1 cellular context compared by ENCODE assay signal in the genomic region with DNA sequence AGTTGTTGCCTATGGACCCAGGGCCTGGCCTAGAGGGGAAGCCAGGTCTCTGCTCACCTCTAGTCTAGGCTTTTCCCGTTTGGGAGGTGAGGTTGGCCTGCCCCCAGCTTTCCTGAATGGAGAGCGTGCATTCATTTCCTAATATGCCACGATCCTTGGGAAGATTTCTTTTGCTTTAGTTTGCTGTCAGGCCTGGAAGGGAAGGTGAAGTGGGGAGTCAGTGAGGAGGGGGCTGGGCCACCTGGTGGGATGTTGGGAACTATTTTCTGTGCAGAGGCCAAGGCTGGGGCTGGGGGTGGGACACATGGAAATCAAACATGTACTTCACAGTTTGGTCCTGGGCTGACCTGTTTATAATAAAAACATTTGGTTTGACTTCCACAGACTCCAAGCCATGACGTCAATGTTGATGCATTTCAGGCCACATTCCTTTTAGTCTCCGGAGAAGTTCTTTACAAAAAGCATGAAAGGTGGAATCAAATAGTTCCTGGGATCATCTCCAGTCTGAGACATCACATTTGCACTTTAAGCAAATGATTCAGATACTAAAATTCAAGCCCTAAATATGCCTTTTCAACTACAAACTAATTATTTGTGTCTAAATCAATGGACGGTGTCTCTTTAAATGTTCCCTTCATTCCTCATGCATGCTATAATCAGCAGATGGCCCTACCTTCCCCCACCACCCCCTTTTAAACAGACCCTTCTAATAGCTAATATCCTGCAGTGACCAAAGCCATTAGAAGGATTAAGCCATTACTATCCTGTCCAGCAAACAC.
TF ChIP-seq lines count a peak whose summit lies in the region.

No MANE protein-coding gene starts in this region.

TF ChIP-seq in HepG2, 621 proteins besides CTCF, POLR2A, EP300 and RAD21:
- peak; percentile 14; the same call in 1 of the 2 replicates for TF ChIP-seq CREB1 (IDR thresholded peaks at IDR 0.05)
- TF ChIP-seq CREB1 (CRISPR knock-in tag; IDR thresholded peaks at IDR 0.05), result no peak
- TF ChIP-seq SOX5 (CRISPR knock-in tag; IDR thresholded peaks at IDR 0.05; ENCODE audit: borderline replicate concordance), result no peak
- TF ChIP-seq SP140L (CRISPR knock-in tag; IDR thresholded peaks at IDR 0.05; ENCODE audit: borderline replicate concordance), result no peak
- TF ChIP-seq ATF7 (IDR thresholded peaks at IDR 0.05), result peak; percentile 27; the same call in 1 of the 2 replicates
- no peak for TF ChIP-seq ATF7 (CRISPR knock-in tag; IDR thresholded peaks at IDR 0.05)
- no peak for TF ChIP-seq SIX4 (CRISPR knock-in tag; IDR thresholded peaks at IDR 0.05)
- TF ChIP-seq ZNF644 (CRISPR knock-in tag; IDR thresholded peaks at IDR 0.05; ENCODE audit: low read depth), result no peak
- TF ChIP-seq, protein P1, sequence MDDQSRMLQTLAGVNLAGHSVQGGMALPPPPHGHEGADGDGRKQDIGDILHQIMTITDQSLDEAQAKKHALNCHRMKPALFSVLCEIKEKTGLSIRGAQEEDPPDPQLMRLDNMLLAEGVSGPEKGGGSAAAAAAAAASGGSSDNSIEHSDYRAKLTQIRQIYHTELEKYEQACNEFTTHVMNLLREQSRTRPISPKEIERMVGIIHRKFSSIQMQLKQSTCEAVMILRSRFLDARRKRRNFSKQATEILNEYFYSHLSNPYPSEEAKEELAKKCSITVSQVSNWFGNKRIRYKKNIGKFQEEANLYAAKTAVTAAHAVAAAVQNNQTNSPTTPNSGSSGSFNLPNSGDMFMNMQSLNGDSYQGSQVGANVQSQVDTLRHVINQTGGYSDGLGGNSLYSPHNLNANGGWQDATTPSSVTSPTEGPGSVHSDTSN (CRISPR knock-in tag; IDR thresholded peaks at IDR 0.05; ENCODE audit: borderline replicate concordance), result no peak
- TF ChIP-seq, protein P2, sequence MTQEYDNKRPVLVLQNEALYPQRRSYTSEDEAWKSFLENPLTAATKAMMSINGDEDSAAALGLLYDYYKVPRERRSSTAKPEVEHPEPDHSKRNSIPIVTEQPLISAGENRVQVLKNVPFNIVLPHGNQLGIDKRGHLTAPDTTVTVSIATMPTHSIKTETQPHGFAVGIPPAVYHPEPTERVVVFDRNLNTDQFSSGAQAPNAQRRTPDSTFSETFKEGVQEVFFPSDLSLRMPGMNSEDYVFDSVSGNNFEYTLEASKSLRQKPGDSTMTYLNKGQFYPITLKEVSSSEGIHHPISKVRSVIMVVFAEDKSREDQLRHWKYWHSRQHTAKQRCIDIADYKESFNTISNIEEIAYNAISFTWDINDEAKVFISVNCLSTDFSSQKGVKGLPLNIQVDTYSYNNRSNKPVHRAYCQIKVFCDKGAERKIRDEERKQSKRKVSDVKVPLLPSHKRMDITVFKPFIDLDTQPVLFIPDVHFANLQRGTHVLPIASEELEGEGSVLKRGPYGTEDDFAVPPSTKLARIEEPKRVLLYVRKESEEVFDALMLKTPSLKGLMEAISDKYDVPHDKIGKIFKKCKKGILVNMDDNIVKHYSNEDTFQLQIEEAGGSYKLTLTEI (CRISPR knock-in tag; conservative IDR thresholded peaks at IDR 0.05), result no peak
- TF ChIP-seq, protein P3, sequence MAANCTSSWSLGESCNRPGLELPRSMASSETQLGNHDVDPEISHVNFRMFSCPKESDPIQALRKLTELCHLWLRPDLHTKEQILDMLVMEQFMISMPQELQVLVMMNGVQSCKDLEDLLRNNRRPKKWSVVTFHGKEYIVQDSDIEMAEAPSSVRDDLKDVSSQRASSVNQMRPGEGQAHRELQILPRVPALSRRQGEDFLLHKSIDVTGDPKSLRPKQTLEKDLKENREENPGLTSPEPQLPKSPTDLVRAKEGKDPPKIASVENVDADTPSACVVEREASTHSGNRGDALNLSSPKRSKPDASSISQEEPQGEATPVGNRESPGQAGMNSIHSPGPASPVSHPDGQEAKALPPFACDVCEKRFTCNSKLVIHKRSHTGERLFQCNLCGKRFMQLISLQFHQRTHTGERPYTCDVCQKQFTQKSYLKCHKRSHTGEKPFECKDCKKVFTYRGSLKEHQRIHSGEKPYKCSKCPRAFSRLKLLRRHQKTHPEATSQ (CRISPR knock-in tag; IDR thresholded peaks at IDR 0.05; ENCODE audit: borderline replicate concordance), result no peak
- TF ChIP-seq ZNF570 (CRISPR knock-in tag; IDR thresholded peaks at IDR 0.05; ENCODE audit: borderline replicate concordance), result no peak
- TF ChIP-seq KLF11 (CRISPR knock-in tag; IDR thresholded peaks at IDR 0.05), result no peak
- TF ChIP-seq, protein P4, sequence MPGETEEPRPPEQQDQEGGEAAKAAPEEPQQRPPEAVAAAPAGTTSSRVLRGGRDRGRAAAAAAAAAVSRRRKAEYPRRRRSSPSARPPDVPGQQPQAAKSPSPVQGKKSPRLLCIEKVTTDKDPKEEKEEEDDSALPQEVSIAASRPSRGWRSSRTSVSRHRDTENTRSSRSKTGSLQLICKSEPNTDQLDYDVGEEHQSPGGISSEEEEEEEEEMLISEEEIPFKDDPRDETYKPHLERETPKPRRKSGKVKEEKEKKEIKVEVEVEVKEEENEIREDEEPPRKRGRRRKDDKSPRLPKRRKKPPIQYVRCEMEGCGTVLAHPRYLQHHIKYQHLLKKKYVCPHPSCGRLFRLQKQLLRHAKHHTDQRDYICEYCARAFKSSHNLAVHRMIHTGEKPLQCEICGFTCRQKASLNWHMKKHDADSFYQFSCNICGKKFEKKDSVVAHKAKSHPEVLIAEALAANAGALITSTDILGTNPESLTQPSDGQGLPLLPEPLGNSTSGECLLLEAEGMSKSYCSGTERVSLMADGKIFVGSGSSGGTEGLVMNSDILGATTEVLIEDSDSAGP (CRISPR knock-in tag; IDR thresholded peaks at IDR 0.05; ENCODE audit: borderline replicate concordance), result 0 out of 2 replicates have a peak, but pooled peaks have one; percentile 6
- TF ChIP-seq, protein P5, sequence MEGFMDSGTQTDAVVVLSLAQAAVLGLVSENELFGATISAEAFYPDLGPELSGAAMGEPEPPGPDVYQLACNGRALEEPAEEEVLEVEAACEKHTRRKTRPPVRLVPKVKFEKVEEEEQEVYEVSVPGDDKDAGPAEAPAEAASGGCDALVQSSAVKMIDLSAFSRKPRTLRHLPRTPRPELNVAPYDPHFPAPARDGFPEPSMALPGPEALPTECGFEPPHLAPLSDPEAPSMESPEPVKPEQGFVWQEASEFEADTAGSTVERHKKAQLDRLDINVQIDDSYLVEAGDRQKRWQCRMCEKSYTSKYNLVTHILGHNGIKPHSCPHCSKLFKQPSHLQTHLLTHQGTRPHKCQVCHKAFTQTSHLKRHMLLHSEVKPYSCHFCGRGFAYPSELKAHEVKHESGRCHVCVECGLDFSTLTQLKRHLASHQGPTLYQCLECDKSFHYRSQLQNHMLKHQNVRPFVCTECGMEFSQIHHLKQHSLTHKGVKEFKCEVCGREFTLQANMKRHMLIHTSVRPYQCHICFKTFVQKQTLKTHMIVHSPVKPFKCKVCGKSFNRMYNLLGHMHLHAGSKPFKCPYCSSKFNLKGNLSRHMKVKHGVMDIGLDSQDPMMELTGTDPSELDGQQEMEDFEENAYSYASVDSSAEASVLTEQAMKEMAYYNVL (CRISPR knock-in tag; IDR thresholded peaks at IDR 0.05; ENCODE audit: borderline replicate concordance), result no peak
- no peak for TF ChIP-seq PLRG1 (conservative IDR thresholded peaks at IDR 0.05)
- no peak for TF ChIP-seq AGO2 (optimal IDR thresholded peaks at IDR 0.05; ENCODE audit: low read depth, low read length)
- no peak for TF ChIP-seq NR1H2 (CRISPR knock-in tag; IDR thresholded peaks at IDR 0.05; ENCODE audit: borderline replicate concordance, low read depth)
- TF ChIP-seq, protein P6, sequence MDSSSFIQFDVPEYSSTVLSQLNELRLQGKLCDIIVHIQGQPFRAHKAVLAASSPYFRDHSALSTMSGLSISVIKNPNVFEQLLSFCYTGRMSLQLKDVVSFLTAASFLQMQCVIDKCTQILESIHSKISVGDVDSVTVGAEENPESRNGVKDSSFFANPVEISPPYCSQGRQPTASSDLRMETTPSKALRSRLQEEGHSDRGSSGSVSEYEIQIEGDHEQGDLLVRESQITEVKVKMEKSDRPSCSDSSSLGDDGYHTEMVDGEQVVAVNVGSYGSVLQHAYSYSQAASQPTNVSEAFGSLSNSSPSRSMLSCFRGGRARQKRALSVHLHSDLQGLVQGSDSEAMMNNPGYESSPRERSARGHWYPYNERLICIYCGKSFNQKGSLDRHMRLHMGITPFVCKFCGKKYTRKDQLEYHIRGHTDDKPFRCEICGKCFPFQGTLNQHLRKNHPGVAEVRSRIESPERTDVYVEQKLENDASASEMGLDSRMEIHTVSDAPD (CRISPR knock-in tag; IDR thresholded peaks at IDR 0.05), result no peak
